Comparison of ENCODE assay signal across 10 cellular contexts in genomic region chr20:32463642-32464400, GRCh38.
A peak's percentile ranks its signal among the peaks of the same experiment; 100 is the strongest.
DNase-seq lines count a peak whose midpoint lies in the region; ATAC-seq and TF ChIP-seq lines count a peak whose summit lies in the region.
"Had no signal": no experiment of that assay in that cellular context is flagged by ENCODE, and none has a peak within 500 bp of the region (broad histone marks: within the 10 kb centered on the region; RNA-seq: fewer than 3 reads in every experiment).

No MANE protein-coding gene starts in this region.

- no peaks in the 10 kb centered on the region for H3K27me3 ChIP-seq in right atrium auricular region
- H3K27me3 ChIP-seq in right cardiac atrium (ENCODE audit: control insufficient read depth, insufficient read depth) = no peaks in the 10 kb centered on the region
- H3K27me3 ChIP-seq in neuronal stem cell (ENCODE audit: control insufficient read depth in 3 of 3, insufficient read depth in 3 of 3, low read depth in 1 of 3, low read length in 3 of 3) = peaks cover 0 to 2% (median 0%) of the 10 kb centered on the region in 3 experiments

- H4K8ac ChIP-seq in neuronal stem cell (ENCODE audit: low read depth, low read length) = peak overlapping the region; percentile 43

- 69% methylated on average over 28 of the region's 28 CpGs for WGBS in right cardiac atrium
- WGBS in neuronal stem cell (ENCODE audit: extremely low coverage in 2 of 2, insufficient read length in 2 of 2, insufficient replicate concordance in 1 of 2), 2 donors = no CpG with 5 or more reads among the region's 28 CpGs

- peak overlapping the region; percentile 33 for H2BK12ac ChIP-seq in neuronal stem cell (ENCODE audit: low read length)

- peak overlapping the region; percentile 97 for H2BK5ac ChIP-seq in neuronal stem cell (ENCODE audit: low read length)

- peak overlapping the region; percentile 76 for H3K14ac ChIP-seq in neuronal stem cell (ENCODE audit: low read length)

- H3K4me3 ChIP-seq in right atrium auricular region (no peak overlapping the region), right cardiac atrium (ENCODE audit: low read length) (no peak overlapping the region), neuronal stem cell (ENCODE audit: low read length in 2 of 2) (no peak overlapping the region)

- H3K79me1 ChIP-seq in neuronal stem cell (ENCODE audit: low read depth, low read length) = peaks cover 22% of the 10 kb centered on the region

- no peak overlapping the region for H2AFZ ChIP-seq in neuronal stem cell (ENCODE audit: low read length)

- H3K36me3 ChIP-seq in right atrium auricular region (no peaks in the 10 kb centered on the region), neuronal stem cell (replicated peaks in 1 of 2; ENCODE audit: control insufficient read depth in 2 of 2, insufficient read depth in 2 of 2, low read length in 2 of 2) (peaks cover 2 to 34% of the 10 kb centered on the region in 2 donors)

- H3K4me1 ChIP-seq in right atrium auricular region = peaks cover 0 to 50% of the 10 kb centered on the region in 2 donors
- peaks cover 4% of the 10 kb centered on the region for H3K4me1 ChIP-seq in right cardiac atrium (ENCODE audit: control insufficient read depth, insufficient read depth, low read length)
- H3K4me1 ChIP-seq in neuronal stem cell (ENCODE audit: control insufficient read depth in 2 of 2, insufficient read depth in 1 of 2, low read depth in 1 of 2, low read length in 2 of 2) = peaks cover 17 to 32% of the 10 kb centered on the region in 2 donors

- H2BK120ac ChIP-seq in neuronal stem cell (ENCODE audit: low read depth, low read length) = peak overlapping the region; percentile 74

- H2AK5ac ChIP-seq in neuronal stem cell (ENCODE audit: low read depth, low read length) = peak overlapping the region; percentile 96

- no peaks in the 10 kb centered on the region for H3K9me3 ChIP-seq in right atrium auricular region
- H3K9me3 ChIP-seq in right cardiac atrium (ENCODE audit: control insufficient read depth, low read length) = no peaks in the 10 kb centered on the region
- H3K9me3 ChIP-seq in neuronal stem cell (replicated peaks in 1 of 2; ENCODE audit: control insufficient read depth in 2 of 2, insufficient read depth in 1 of 2, low read depth in 1 of 2, low read length in 2 of 2) = no peaks in the 10 kb centered on the region

- no peak for TF ChIP-seq CTCF in right atrium auricular region (IDR thresholded peaks at IDR 0.05)

- intact Hi-C loops in Right ventricle myocardium superior (cut with DNase I) (no loop called here), right cardiac atrium (cut with DNase I) (no loop called here)

- no peak overlapping the region for H3K27ac ChIP-seq in right atrium auricular region
- H3K27ac ChIP-seq in right cardiac atrium (ENCODE audit: low read length) = no peak overlapping the region
- peak overlapping the region; percentile 49 for H3K27ac ChIP-seq in neuronal stem cell (replicated peaks; ENCODE audit: low read length)

- H3K4ac ChIP-seq in neuronal stem cell (ENCODE audit: low read length) = no peak overlapping the region

- H3K18ac ChIP-seq in neuronal stem cell (ENCODE audit: low read length) = peak overlapping the region; percentile 73

- H2BK15ac ChIP-seq in neuronal stem cell (ENCODE audit: low read length) = peak overlapping the region; percentile 93

- H4K91ac ChIP-seq in neuronal stem cell (ENCODE audit: low read depth, low read length, poor library complexity) = no peak overlapping the region

- peak overlapping the region; percentile 82 for H3K9ac ChIP-seq in neuronal stem cell (ENCODE audit: low read depth, low read length, poor library complexity)

- ATAC-seq in Right ventricle myocardium superior (ENCODE audit: poor library complexity) (no peak), right cardiac atrium (peak in 1 of 2 donors; percentile 10), GM18517 (IDR thresholded peaks at IDR 0.05; ENCODE audit: unreplicated experiment) (no peak)

- H3K23ac ChIP-seq in neuronal stem cell (ENCODE audit: low read depth, low read length, poor library complexity) = peak overlapping the region; percentile 88

- DNase-seq in Right ventricle myocardium superior (peak; percentile 42), right atrium auricular region (ENCODE audit: low spot score) (no peak), right cardiac atrium (peak; percentile 32 to 66 (median 65)), neuronal stem cell (ENCODE audit: low spot score) (no peak), NCI-H1694 treated with DMSO at 0.1 percent for 48 hours (lab: John Stamatoyannopoulos, UW) (no peak), MV-4-11 (lab: John Stamatoyannopoulos, UW) (no peak)
- no peak for DNase-seq in stimulated activated CD4-positive, alpha-beta T cell treated with anti-CD3 and anti-CD28 coated beads, Interleukin-1b, Interleukin-23, amount 100 ng/mL, for 48 hours
- DNase-seq: activated CD4-positive, alpha-beta T cell treated with anti-CD3 and anti-CD28 coated beads, Interleukin-2, amount 50 U/mL, for 4 hours; NCI-H82 had no signal

- H3K4me2 ChIP-seq in neuronal stem cell (ENCODE audit: insufficient read depth, low read length, poor library complexity, severe bottlenecking) = no peak overlapping the region

Comparison
In these comparisons a context has a peak if more than half of its experiments do, and no peak if none do; other contexts are left out.
1. DNase-seq: peak in Right ventricle myocardium superior (single experiment) and right cardiac atrium (3 of 3); none in right atrium auricular region (single experiment), neuronal stem cell (single experiment), NCI-H1694 treated with DMSO at 0.1 percent for 48 hours (single experiment), MV-4-11 (single experiment) and stimulated activated CD4-positive, alpha-beta T cell treated with anti-CD3 and anti-CD28 coated beads, Interleukin-1b, Interleukin-23, amount 100 ng/mL, for 48 hours (single experiment).